In genomic region chr3:69304396-69304795, GRCh38 we compare ENCODE assay signal across 20 cellular contexts.
"Had no signal": no experiment of that assay in that cellular context is flagged by ENCODE, and none has a peak within 500 bp of the region (broad histone marks: within the 10 kb centered on the region; RNA-seq: fewer than 3 reads in every experiment).

No MANE protein-coding gene starts in this region.

- H3K4me3 ChIP-seq: heart left ventricle, neural progenitor cell, pancreas, stomach, thyroid gland had no signal

- H3K27me3 Mint-ChIP-seq: natural killer cell treated with Interleukin-12 subunit alpha and Interleukin-12 subunit beta and Interleukin-15 and Interleukin-18, amount 100 ng/mL, for 72 hours; progenitor cell of endocrine pancreas; stimulated activated memory B cell treated with anti-CD40 and anti-IgM and Interleukin-4, amounts not matched to agents 10 μg/mL and 1 μg/mL and 100 μg/mL, for 72 hours; type B pancreatic cell had no signal

- H3K36me3 Mint-ChIP-seq: natural killer cell treated with Interleukin-12 subunit alpha and Interleukin-12 subunit beta and Interleukin-15 and Interleukin-18, amount 100 ng/mL, for 72 hours; neural progenitor cell; stimulated activated memory B cell treated with anti-CD40 and anti-IgM and Interleukin-4, amounts not matched to agents 10 μg/mL and 1 μg/mL and 100 μg/mL, for 72 hours; type B pancreatic cell had no signal

- H3K27me3 ChIP-seq: heart left ventricle, neural progenitor cell, pancreas, stomach, thyroid gland had no signal

- H3K27ac Mint-ChIP-seq: endodermal cell; neural progenitor cell; progenitor cell of endocrine pancreas; stimulated activated memory B cell treated with anti-CD40 and anti-IgM and Interleukin-4, amounts not matched to agents 10 μg/mL and 1 μg/mL and 100 μg/mL, for 72 hours; type B pancreatic cell had no signal

- DNase-seq: cerebellar nuclear complex; effector CD4-positive, alpha-beta T cell; endodermal cell; erythroblast; heart left ventricle; hippocampal formation; midbrain; occipital lobe; pancreas; right cardiac atrium; small intestine; stimulated activated CD4-positive, alpha-beta T cell treated with anti-CD3 and anti-CD28 coated beads, Interleukin-4, amount 100 ng/mL, for 1 hour; stimulated activated CD8-positive, alpha-beta memory T cell treated with anti-CD3 and anti-CD28 coated beads, Interleukin-4, amount 100 ng/mL, for 48 hours; stomach; thyroid gland had no signal

- H3K4me1 Mint-ChIP-seq: stimulated activated memory B cell treated with anti-CD40 and anti-IgM and Interleukin-4, amounts not matched to agents 10 μg/mL and 1 μg/mL and 100 μg/mL, for 72 hours had no signal

- H3K9me3 ChIP-seq: heart left ventricle, pancreas, stomach, thyroid gland had no signal

- H3K4me1 ChIP-seq: neural progenitor cell, pancreas had no signal

- H3K36me3 ChIP-seq: neural progenitor cell, pancreas, stomach had no signal

- H3K4me3 Mint-ChIP-seq: endodermal cell; neural progenitor cell; stimulated activated memory B cell treated with anti-CD40 and anti-IgM and Interleukin-4, amounts not matched to agents 10 μg/mL and 1 μg/mL and 100 μg/mL, for 72 hours; type B pancreatic cell had no signal

- H3K9me3 Mint-ChIP-seq: endodermal cell; natural killer cell treated with Interleukin-12 subunit alpha and Interleukin-12 subunit beta and Interleukin-15 and Interleukin-18, amount 100 ng/mL, for 72 hours; neural progenitor cell; stimulated activated memory B cell treated with anti-CD40 and anti-IgM and Interleukin-4, amounts not matched to agents 10 μg/mL and 1 μg/mL and 100 μg/mL, for 72 hours; type B pancreatic cell had no signal
